21 cellular contexts compared by ENCODE assay signal in the genomic region with DNA sequence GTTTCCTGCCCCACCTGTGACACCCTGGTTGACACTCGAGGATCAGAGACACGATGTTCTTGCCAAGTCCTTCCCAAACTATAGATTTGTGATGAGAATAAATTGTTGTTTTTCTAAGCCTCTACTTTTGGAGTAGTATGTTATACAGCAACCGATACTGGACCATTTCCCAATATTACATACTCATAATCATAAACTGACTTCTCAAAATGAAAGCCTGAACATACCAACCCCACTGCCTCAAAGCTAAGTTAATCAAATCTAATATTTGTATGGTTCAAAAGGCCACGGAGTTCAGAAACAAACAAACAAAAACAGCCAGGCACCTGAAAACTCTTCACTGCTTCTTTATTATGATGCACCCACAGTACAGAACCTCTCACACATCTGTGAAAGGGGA. TPM values are rescaled to one million over a fixed set of nuclear protein-coding genes. Genes with fewer than 3 reads are reported as not detected.
A peak's percentile ranks its signal among the peaks of the same experiment; 100 is the strongest.
DNase-seq lines count a peak whose midpoint lies in the region; ATAC-seq and TF ChIP-seq lines count a peak whose summit lies in the region.
"Had no signal": no experiment of that assay in that cellular context is flagged by ENCODE, and none has a peak within 500 bp of the region (broad histone marks: within the 10 kb centered on the region; RNA-seq: fewer than 3 reads in every experiment).

No MANE protein-coding gene starts in this region.

- peaks cover 18% of the 10 kb centered on the region for H3K36me3 Mint-ChIP-seq in central memory CD8-positive, alpha-beta T cell (ENCODE audit: insufficient read depth)

- no peak overlapping the region for H3K4me3 Mint-ChIP-seq in central memory CD8-positive, alpha-beta T cell
- H3K4me3 Mint-ChIP-seq: CD14-positive monocyte, IgD-negative memory B cell, T-helper 17 cell had no signal

- DNase-seq in GM12865 (ENCODE audit: low read depth) (peak; percentile 37), left ventricle myocardium superior (no peak), NOMO-1 (lab: John Stamatoyannopoulos, UW; ENCODE audit: unreplicated experiment in 2 of 2) (no peak)
- DNase-seq in central memory CD8-positive, alpha-beta T cell (ENCODE audit: low spot score in 2 of 2) = no peak
- DNase-seq: 8988T, ACHN, BE2C, DMS153, DND-41, MM.1S, NCI-H2029, NCI-H446 treated with DMSO at 0.1 percent for 48 hours, NCI-H526 treated with DMSO at 0.1 percent for 48 hours, SK-N-SH, T-helper 17 cell had no signal

- H3K4me1 Mint-ChIP-seq in central memory CD8-positive, alpha-beta T cell = peaks cover 6% of the 10 kb centered on the region
- H3K4me1 Mint-ChIP-seq: IgD-negative memory B cell, T-helper 17 cell had no signal

- TF ChIP-seq CTCF in GM12865 (IDR thresholded peaks at IDR 0.05; ENCODE audit: insufficient read depth, low read depth, low read length, missing control alignments) = no peak

- H3K4me3 ChIP-seq in GM12865 (ENCODE audit: low read depth, low read length) = no peak overlapping the region

- peaks cover 10% of the 10 kb centered on the region for H3K9me3 Mint-ChIP-seq in central memory CD8-positive, alpha-beta T cell

- H3K27me3 Mint-ChIP-seq in central memory CD8-positive, alpha-beta T cell = no peaks in the 10 kb centered on the region
- H3K27me3 Mint-ChIP-seq: IgD-negative memory B cell, T-helper 17 cell had no signal

- intact Hi-C loops in left ventricle myocardium superior (cut with micrococcal nuclease) = no loop called here

- peak; percentile 80 for ATAC-seq in GM19351 (IDR thresholded peaks at IDR 0.05; ENCODE audit: unreplicated experiment)
- ATAC-seq in HG02885 (IDR thresholded peaks at IDR 0.05; ENCODE audit: poor library complexity, unreplicated experiment) = peak; percentile 59
- no peak for ATAC-seq in central memory CD8-positive, alpha-beta T cell (replicated peaks; ENCODE audit: extremely low read depth, poor library complexity, severe bottlenecking)
- no peak for ATAC-seq in left ventricle myocardium superior
- ATAC-seq in HG03280 (IDR thresholded peaks at IDR 0.05; ENCODE audit: unreplicated experiment) = no peak
- ATAC-seq in GM19023 (IDR thresholded peaks at IDR 0.05; ENCODE audit: unreplicated experiment) = no peak
- ATAC-seq: T-helper 17 cell had no signal

- H3K27ac Mint-ChIP-seq in central memory CD8-positive, alpha-beta T cell (ENCODE audit: low read depth) = peak overlapping the region; percentile 53
- H3K27ac Mint-ChIP-seq: CD14-positive monocyte, T-helper 17 cell had no signal

RNA-seq across cellular contexts. Expression of a gene that starts 52.3 kb away (rescaled TPM):
- not detected for total RNA-seq in left ventricle myocardium superior
- total RNA-seq: T-helper 17 cell had no signal

Comparison
In these comparisons a context has a peak if more than half of its experiments do, and no peak if none do; other contexts are left out.
1. ATAC-seq: peak in GM19351 (single experiment) and HG02885 (single experiment); none in central memory CD8-positive, alpha-beta T cell (single experiment), left ventricle myocardium superior (single experiment), HG03280 (single experiment) and GM19023 (single experiment).